ENCODE assay signal across 25 cellular contexts in genomic region chr13:100523437-100523836, GRCh38.
"Had no signal": no experiment of that assay in that cellular context is flagged by ENCODE, and none has a peak within 500 bp of the region (broad histone marks: within the 10 kb centered on the region; RNA-seq: fewer than 3 reads in every experiment).

No MANE protein-coding gene starts in this region.

- DNase-seq: activated CD4-positive, alpha-beta memory T cell treated with anti-CD3 and anti-CD28 coated beads for 36 hours; activated CD4-positive, alpha-beta T cell treated with anti-CD3 and anti-CD28 coated beads for 4 hours; activated CD4-positive, CD25-positive, alpha-beta regulatory T cell; activated naive CD4-positive, alpha-beta T cell; activated T-cell treated with anti-CD3 and anti-CD28 coated beads, Interleukin-2, amount 50 U/mL, for 24 hours; adrenal gland; cerebellar nuclear complex; cortex of kidney; head of caudate nucleus; left cardiac atrium; lower lobe of right lung; mesendoderm; mucosa of descending colon; nephron progenitor cell; nucleus accumbens; stimulated activated CD4-positive, alpha-beta T cell treated with anti-CD3 and anti-CD28 coated beads, Interleukin-15, amount 100 ng/mL, for 24 hours; stimulated activated naive CD4-positive, alpha-beta T cell; testis; trophoblast cell; uterus had no signal

- H3K36me3 Mint-ChIP-seq: activated naive CD8-positive, alpha-beta T cell had no signal

- H3K4me1 Mint-ChIP-seq: activated T-helper 17 cell treated with anti-CD3 and anti-CD28 coated beads, Interleukin-2, amount 50 U/mL, for 72 hours had no signal

- H3K27me3 Mint-ChIP-seq: activated CD4-positive, alpha-beta memory T cell treated with anti-CD3 and anti-CD28 coated beads for 36 hours; activated naive CD8-positive, alpha-beta T cell; activated T-cell treated with anti-CD3 and anti-CD28 coated beads, Interleukin-2, amount 50 U/mL, for 24 hours; activated T-helper 17 cell treated with anti-CD3 and anti-CD28 coated beads, Interleukin-2, amount 50 U/mL, for 72 hours had no signal

- H3K9me3 Mint-ChIP-seq: activated CD4-positive, alpha-beta memory T cell treated with anti-CD3 and anti-CD28 coated beads for 36 hours; activated T-cell treated with anti-CD3 and anti-CD28 coated beads, Interleukin-2, amount 50 U/mL, for 24 hours; activated T-helper 17 cell treated with anti-CD3 and anti-CD28 coated beads, Interleukin-2, amount 50 U/mL, for 72 hours; nephron progenitor cell; T-helper 1 cell treated with Interleukin-12 subunit alpha and Interleukin-12 subunit beta and Interleukin-4 antibody, amounts not matched to agents 30 μg/mL and 1 μg/mL, for 36 hours had no signal

- H3K4me3 Mint-ChIP-seq: activated CD4-positive, alpha-beta memory T cell treated with anti-CD3 and anti-CD28 coated beads for 36 hours; activated naive CD8-positive, alpha-beta T cell; activated T-cell treated with anti-CD3 and anti-CD28 coated beads, Interleukin-2, amount 50 U/mL, for 24 hours; activated T-helper 17 cell treated with anti-CD3 and anti-CD28 coated beads, Interleukin-2, amount 50 U/mL, for 72 hours; nephron progenitor cell; T-helper 1 cell treated with Interleukin-12 subunit alpha and Interleukin-12 subunit beta and Interleukin-4 antibody, amounts not matched to agents 30 μg/mL and 1 μg/mL, for 36 hours had no signal

- H3K27ac Mint-ChIP-seq: activated CD4-positive, alpha-beta memory T cell treated with anti-CD3 and anti-CD28 coated beads for 36 hours; activated naive CD8-positive, alpha-beta T cell; activated T-cell treated with anti-CD3 and anti-CD28 coated beads, Interleukin-2, amount 50 U/mL, for 24 hours; activated T-helper 17 cell treated with anti-CD3 and anti-CD28 coated beads, Interleukin-2, amount 50 U/mL, for 72 hours; T-helper 1 cell treated with Interleukin-12 subunit alpha and Interleukin-12 subunit beta and Interleukin-4 antibody, amounts not matched to agents 30 μg/mL and 1 μg/mL, for 36 hours had no signal

- ATAC-seq: activated T-helper 17 cell treated with anti-CD3 and anti-CD28 coated beads, Interleukin-2, amount 50 U/mL, for 72 hours; gastroesophageal sphincter; left cardiac atrium; lower lobe of right lung; mucosa of descending colon; sciatic nerve had no signal
